12 cellular contexts compared by ENCODE assay signal in the genomic region with DNA sequence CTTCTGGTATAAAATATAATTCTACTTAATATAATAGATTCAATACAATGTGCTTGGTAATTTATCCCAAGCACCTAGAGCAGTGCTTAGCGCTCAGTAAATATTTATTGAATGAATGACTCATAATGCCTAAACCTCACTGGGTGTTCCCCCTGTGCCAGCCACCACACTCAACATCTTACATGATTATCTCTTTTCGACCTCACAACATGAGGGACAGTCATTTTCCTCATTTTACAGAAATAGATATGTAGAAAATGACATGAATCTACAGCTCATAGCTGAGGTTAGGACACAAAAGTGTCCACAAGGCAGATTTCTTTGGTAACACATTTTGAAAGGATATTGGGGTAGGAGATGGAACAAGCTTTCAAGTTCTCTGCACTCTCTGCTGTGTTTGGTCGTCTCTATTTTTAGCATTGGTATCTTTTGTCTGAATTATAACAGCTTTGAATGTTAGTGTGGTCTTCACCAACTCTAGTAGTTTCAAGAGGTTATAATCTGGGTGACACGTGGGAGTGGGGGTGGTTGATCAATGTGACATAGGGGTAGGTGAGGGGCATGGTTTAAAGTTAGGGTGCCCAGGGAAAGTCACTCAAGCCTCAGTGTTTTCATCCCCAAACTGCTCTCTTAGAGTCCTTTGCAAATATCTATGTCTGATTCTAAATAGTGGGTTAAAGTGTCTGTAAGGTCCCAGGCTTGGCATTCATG. TPM values are rescaled to one million over a fixed set of nuclear protein-coding genes. Genes with fewer than 3 reads are reported as not detected.
DNase-seq lines count a peak whose midpoint lies in the region; ATAC-seq and TF ChIP-seq lines count a peak whose summit lies in the region.
"Had no signal": no experiment of that assay in that cellular context is flagged by ENCODE, and none has a peak within 500 bp of the region (broad histone marks: within the 10 kb centered on the region; RNA-seq: fewer than 3 reads in every experiment).

No MANE protein-coding gene starts in this region.

- H3K4me3 Mint-ChIP-seq in T-helper 17 cell: no peak overlapping the region
- H3K4me3 Mint-ChIP-seq: CD4-positive, alpha-beta T cell; type B pancreatic cell had no signal

- H3K4me1 Mint-ChIP-seq in T-helper 17 cell: peaks cover 12% of the 10 kb centered on the region

- H3K4me1 ChIP-seq in SJCRH30: no peaks in the 10 kb centered on the region

- H3K36me3 ChIP-seq in SJCRH30: no peaks in the 10 kb centered on the region

- peak; percentile 82 for ATAC-seq in HG02981 (IDR thresholded peaks at IDR 0.05; ENCODE audit: unreplicated experiment)
- peak; percentile 53 for ATAC-seq in T-helper 17 cell

- H3K9me3 ChIP-seq in T-helper 17 cell (ENCODE audit: control insufficient read depth, low read length, poor library complexity, severe bottlenecking) (no peaks in the 10 kb centered on the region), SJCRH30 (replicated peaks) (no peaks in the 10 kb centered on the region)

- H3K27ac Mint-ChIP-seq in T-helper 17 cell: no peak overlapping the region
- H3K27ac Mint-ChIP-seq: CD4-positive, alpha-beta T cell; type B pancreatic cell had no signal

- H3K27me3 ChIP-seq in dorsolateral prefrontal cortex (no peaks in the 10 kb centered on the region), SJCRH30 (no peaks in the 10 kb centered on the region)

- H3K27ac ChIP-seq in dorsolateral prefrontal cortex (no peak overlapping the region), SJCRH30 (no peak overlapping the region)

- no peaks in the 10 kb centered on the region for H3K27me3 Mint-ChIP-seq in T-helper 17 cell
- H3K27me3 Mint-ChIP-seq: CD4-positive, alpha-beta T cell; type B pancreatic cell had no signal

- no peaks in the 10 kb centered on the region for H3K36me3 Mint-ChIP-seq in T-helper 17 cell (ENCODE audit: low read depth)

- no peak overlapping the region for H3K4me3 ChIP-seq in dorsolateral prefrontal cortex
- H3K4me3 ChIP-seq in SJCRH30: no peak overlapping the region

- DNase-seq in stimulated activated CD4-positive, alpha-beta T cell treated with anti-CD3 and anti-CD28 coated beads, Interleukin-1b, Interleukin-23, amount 100 ng/mL, for 48 hours: peak; percentile 24
- no peak for DNase-seq in stimulated activated CD4-positive, alpha-beta T cell treated with anti-CD3 and anti-CD28 coated beads, Interleukin-2, amount 100 ng/mL, for 24 hours
- no peak for DNase-seq in T-helper 17 cell
- DNase-seq in dorsolateral prefrontal cortex: no peak
- no peak for DNase-seq in SKM-1 (lab: John Stamatoyannopoulos, UW; ENCODE audit: unreplicated experiment)
- DNase-seq in SJCRH30: no peak
- no peak for DNase-seq in effector CD8-positive, alpha-beta T cell (lab: John Stamatoyannopoulos, UW)
- DNase-seq: CD4-positive, alpha-beta T cell; glutamatergic neuron; NCI-H1694 had no signal

- TF ChIP-seq CTCF in dorsolateral prefrontal cortex (IDR thresholded peaks at IDR 0.05 in 54 of 56, conservative IDR thresholded peaks at IDR 0.05 in 2 of 56; ENCODE audit: low read depth in 1 of 56, partially characterized antibody in 56 of 56): no peak

- intact Hi-C loops in dorsolateral prefrontal cortex (cut with DNase I): no loop called here

RNA-seq across cellular contexts. Expression of a gene that starts 9.8 kb away (rescaled TPM):
- 1 to 10 TPM in 1 of 2 donors, under 1 TPM in 1; 0.92 to 3.2 TPM for total RNA-seq in T-helper 17 cell
- 10 to 100 TPM in 34 of 120 experiments, 1 to 10 TPM in 86; 2.2 to 18.7 (median 8.0) TPM for total RNA-seq in dorsolateral prefrontal cortex
- total RNA-seq in SJCRH30 (2014; rRNA removed; shearing (Covaris generic)): 0.06 and 0.23 TPM in 2 replicates

RNA-seq across cellular contexts. Expression of a gene that starts 37.6 kb away (rescaled TPM):
- total RNA-seq in T-helper 17 cell (100 to 1,000 TPM; 480 to 500 TPM), dorsolateral prefrontal cortex (10 to 100 TPM; 23.3 to 83.1 (median 42.9) TPM)
- total RNA-seq in SJCRH30 (2014; rRNA removed; shearing (Covaris generic)): 207 and 234 TPM in 2 replicates

RNA-seq across cellular contexts. Expression of a gene that starts 51.9 kb away (rescaled TPM):
- total RNA-seq in T-helper 17 cell: 100 to 1,000 TPM; 172 to 178 TPM
- total RNA-seq in dorsolateral prefrontal cortex: 100 to 1,000 TPM in 100 of 120 experiments, 10 to 100 TPM in 20; 72.6 to 168 (median 118) TPM
- total RNA-seq in SJCRH30 (2014; rRNA removed; shearing (Covaris generic)): 106 and 118 TPM in 2 replicates
